In the genomic region with DNA sequence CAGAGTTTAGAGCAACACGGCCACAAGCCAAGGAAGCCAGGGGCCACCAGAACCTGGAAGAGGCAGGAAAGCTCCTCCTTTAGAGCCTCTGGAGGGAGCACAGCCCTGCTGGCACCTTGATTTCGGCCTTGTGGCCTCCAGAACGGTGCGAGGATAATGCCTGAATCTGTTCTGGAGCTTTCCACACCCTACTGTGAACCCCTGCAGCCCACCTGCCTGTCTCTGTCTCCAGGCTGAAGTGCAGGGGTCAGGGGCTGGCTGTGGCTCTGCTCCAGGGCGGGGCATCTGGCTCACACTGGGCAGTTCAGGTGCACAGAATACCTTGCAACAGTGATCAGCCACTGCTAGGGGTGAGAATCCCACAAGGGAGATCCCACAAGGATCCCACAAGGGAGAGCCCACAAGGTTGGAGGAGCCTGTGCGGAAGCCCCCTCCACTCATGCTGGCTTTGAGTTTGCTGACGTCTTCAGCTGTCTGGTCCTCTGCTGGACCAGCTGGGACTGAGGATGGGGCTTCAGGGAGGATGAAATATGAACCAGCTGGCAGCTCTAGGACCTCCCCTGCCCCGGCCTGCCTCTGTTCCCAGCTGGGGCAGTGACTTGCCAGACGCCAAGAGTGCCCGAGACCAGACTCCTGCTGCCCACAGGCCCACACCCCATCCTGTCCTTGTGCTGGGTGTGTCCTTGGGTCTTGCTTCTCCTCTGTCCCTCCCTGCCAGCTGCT, we compare ENCODE assay signal across 18 cellular contexts. TPM values are rescaled to one million over a fixed set of nuclear protein-coding genes. Genes with fewer than 3 reads are reported as not detected.
"Had no signal": no experiment of that assay in that cellular context is flagged by ENCODE, and none has a peak within 500 bp of the region (broad histone marks: within the 10 kb centered on the region; RNA-seq: fewer than 3 reads in every experiment).

No MANE protein-coding gene starts in this region.

- H3K36me3 ChIP-seq: colonic mucosa, gastrocnemius medialis, upper lobe of left lung had no signal

- H3K27me3 ChIP-seq: colonic mucosa, upper lobe of left lung had no signal

- H3K4me3 ChIP-seq: colonic mucosa, gastrocnemius medialis, upper lobe of left lung had no signal

- H3K9me3 ChIP-seq: colonic mucosa, gastrocnemius medialis, upper lobe of left lung had no signal

- H3K4me1 Mint-ChIP-seq: activated naive CD8-positive, alpha-beta T cell treated with anti-CD3 and anti-CD28 coated beads, Interleukin-2, amount 50 U/mL, for 24 hours had no signal

- H3K27ac ChIP-seq: colonic mucosa, epithelial cell of prostate, gastrocnemius medialis, upper lobe of left lung had no signal

- H3K27ac Mint-ChIP-seq: activated naive CD8-positive, alpha-beta T cell treated with anti-CD3 and anti-CD28 coated beads, Interleukin-2, amount 50 U/mL, for 24 hours; nephron had no signal

- H3K4me3 Mint-ChIP-seq: activated naive CD8-positive, alpha-beta T cell treated with anti-CD3 and anti-CD28 coated beads, Interleukin-2, amount 50 U/mL, for 24 hours; activated T-cell treated with anti-CD3 and anti-CD28 coated beads, Interleukin-2, amount 50 U/mL, for 4 hours; nephron had no signal

- FAIRE-seq: astrocyte had no signal

- H3K9me3 Mint-ChIP-seq: activated naive CD8-positive, alpha-beta T cell treated with anti-CD3 and anti-CD28 coated beads, Interleukin-2, amount 50 U/mL, for 24 hours; activated T-cell treated with anti-CD3 and anti-CD28 coated beads, Interleukin-2, amount 50 U/mL, for 4 hours had no signal

- DNase-seq: activated CD4-positive, alpha-beta T cell treated with anti-CD3 and anti-CD28 coated beads, Interleukin-2, amount 50 U/mL, for 4 hours; activated CD4-positive, CD25-positive, alpha-beta regulatory T cell treated with anti-CD3 and anti-CD28 coated beads, Interleukin-2, amount 50 U/mL, for 72 hours; activated naive CD8-positive, alpha-beta T cell treated with anti-CD3 and anti-CD28 coated beads, Interleukin-2, amount 50 U/mL, for 24 hours; activated T-cell treated with anti-CD3 and anti-CD28 coated beads, Interleukin-2, amount 50 U/mL, for 4 hours; colonic mucosa; effector CD8-positive, alpha-beta T cell; gastrocnemius medialis; stimulated activated CD4-positive, alpha-beta T cell treated with anti-CD3 and anti-CD28 coated beads, Interleukin-15, amount 100 ng/mL, for 24 hours; stimulated activated CD4-positive, alpha-beta T cell treated with anti-CD3 and anti-CD28 coated beads, Interleukin-4, amount 100 ng/mL, for 4 hours had no signal

- H3K4me1 ChIP-seq: colonic mucosa, upper lobe of left lung had no signal

RNA-seq across cellular contexts. Expression of a gene that starts 56.4 kb away (rescaled TPM):
- total RNA-seq: activated T-cell treated with anti-CD3 and anti-CD28 coated beads, Interleukin-2, amount 50 U/mL, for 4 hours; astrocyte; colonic mucosa; gastrocnemius medialis; lung microvascular endothelial cell; mononuclear cell; omental fat pad; pulmonary artery endothelial cell; T-helper 2 cell treated with Interferon-gamma antibody and Interleukin-4, amounts not matched to agents 100 ng/mL and 5 ng/mL, for 36 hours; upper lobe of left lung had no signal
